9 cellular contexts compared by ENCODE assay signal in the genomic region with DNA sequence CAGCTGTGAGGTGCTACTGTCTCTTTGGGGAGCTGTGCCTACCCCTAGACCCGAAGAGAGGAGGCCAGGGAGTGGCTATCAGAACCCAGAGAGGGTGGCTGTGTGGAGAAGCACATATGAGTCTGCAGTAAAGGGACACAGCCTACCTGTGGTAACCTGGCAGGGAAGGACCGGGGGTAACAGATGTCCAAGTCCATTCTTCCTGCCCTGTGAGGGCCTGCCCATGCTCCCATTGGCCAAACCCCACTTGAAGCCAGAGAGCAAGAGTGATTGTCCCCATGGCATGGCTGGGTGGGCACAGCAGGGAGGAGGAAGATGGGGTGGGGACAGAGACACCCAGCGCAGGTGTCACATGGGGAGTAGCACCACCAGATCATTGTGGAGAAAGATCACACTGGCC.
"Had no signal": no experiment of that assay in that cellular context is flagged by ENCODE, and none has a peak within 500 bp of the region (broad histone marks: within the 10 kb centered on the region; RNA-seq: fewer than 3 reads in every experiment).

No MANE protein-coding gene starts in this region.

- H3K27ac Mint-ChIP-seq: GM23338, HFFc6 had no signal

- DNase-seq: H7, HFFc6, KG1 had no signal

- H3K4me3 Mint-ChIP-seq: GM23338, HFFc6 had no signal

- H2AFZ ChIP-seq: GM23338 had no signal

- H3K4me1 ChIP-seq: HAP-1 had no signal

- ATAC-seq: GM23338, HCT116, HepG2, K562 had no signal

- H3K4me3 ChIP-seq: GM23338, HAP-1, K562 had no signal

- FAIRE-seq: HepG2, K562 had no signal

- H3K9me3 ChIP-seq: HAP-1 had no signal

- H3K36me3 ChIP-seq: HAP-1 had no signal

- H3K4me2 ChIP-seq: GM23338 had no signal

- H3K27ac ChIP-seq: HL-60 had no signal
